Comparison of ENCODE assay signal across 1 cellular context in genomic region chr3:49842843-49843242, GRCh38.
TF ChIP-seq lines count a peak whose summit lies in the region.

No MANE protein-coding gene starts in this region.

TF ChIP-seq in GM23338, 12 proteins besides CTCF, POLR2A, EP300 and RAD21 (continued from another document):
- TF ChIP-seq ZNF462 (CRISPR knock-in tag; IDR thresholded peaks at IDR 0.05): no peak
- TF ChIP-seq STAT1 (IDR thresholded peaks at IDR 0.05; ENCODE audit: unreplicated experiment): no peak
